In the genomic region with DNA sequence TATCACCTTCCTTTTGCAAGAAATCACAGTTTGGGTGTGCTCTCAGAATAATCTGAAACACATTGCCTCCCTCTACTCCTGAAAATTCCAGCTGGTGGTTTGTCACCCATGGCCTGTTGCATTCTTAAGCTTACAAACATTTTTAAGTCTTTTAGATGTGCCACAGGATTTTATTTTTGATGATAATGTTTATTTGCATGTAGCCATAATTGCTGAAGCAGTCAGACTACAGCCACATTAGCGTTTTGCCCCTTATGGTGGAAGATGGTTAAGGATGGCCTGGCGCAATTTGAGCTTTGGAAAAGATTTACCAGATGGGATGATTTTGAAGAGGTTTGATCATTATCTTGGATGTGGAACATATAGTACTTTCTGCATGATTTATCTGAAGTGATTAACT, we compare ENCODE assay signal across 25 cellular contexts.
DNase-seq lines count a peak whose midpoint lies in the region; ATAC-seq and TF ChIP-seq lines count a peak whose summit lies in the region.
"Had no signal": no experiment of that assay in that cellular context is flagged by ENCODE, and none has a peak within 500 bp of the region (broad histone marks: within the 10 kb centered on the region; RNA-seq: fewer than 3 reads in every experiment).

No MANE protein-coding gene starts in this region.

- H3K36me3 ChIP-seq in SK-N-MC (ENCODE audit: insufficient read depth, low read length), result peaks cover 3% of the 10 kb centered on the region; the same call in 1 of the 2 replicates
- H3K36me3 ChIP-seq: Peyer's patch had no signal

- H3K9ac ChIP-seq in SK-N-MC (ENCODE audit: insufficient read length), result peak overlapping the region; percentile 92
- H3K9ac ChIP-seq: parathyroid adenoma had no signal

- no peak for TF ChIP-seq CTCF in fibroblast of villous mesenchyme (IDR thresholded peaks at IDR 0.05; ENCODE audit: insufficient read depth, low read depth, low read length)

- no peak for ATAC-seq in GM19023 (IDR thresholded peaks at IDR 0.05; ENCODE audit: unreplicated experiment)
- ATAC-seq: naive thymus-derived CD4-positive, alpha-beta T cell; stimulated activated memory B cell treated with anti-CD40 and anti-IgM and Interleukin-4, amounts not matched to agents 10 μg/mL and 1 μg/mL and 100 μg/mL, for 72 hours had no signal

- H3K4me3 ChIP-seq in SK-N-MC, result peak overlapping the region; percentile 71
- H3K4me3 ChIP-seq in fibroblast of villous mesenchyme (ENCODE audit: low read depth, low read length), result no peak overlapping the region
- H3K4me3 ChIP-seq: Peyer's patch, testis had no signal

- DNase-seq in AG08395 (ENCODE audit: low spot score) (peak; percentile 44), H4 (ENCODE audit: low spot score) (peak; percentile 23), SK-N-MC (ENCODE audit: low read depth, low spot score) (peak; percentile 70), fibroblast of villous mesenchyme (ENCODE audit: low read depth) (peak; percentile 61), NCI-H526 (lab: John Stamatoyannopoulos, UW) (no peak), occipital lobe (lab: John Stamatoyannopoulos, UW) (no peak), iPS-NIHi7 (ENCODE audit: extremely low spot score) (no peak)
- DNase-seq: activated CD4-positive, CD25-positive, alpha-beta regulatory T cell treated with anti-CD3 and anti-CD28 coated beads, Interleukin-2, amount 50 U/mL, for 72 hours; activated naive CD4-positive, alpha-beta T cell; activated T-cell treated with anti-CD3 and anti-CD28 coated beads, Interleukin-2, amount 50 U/mL, for 24 hours; amniotic stem cell; CD4-positive, CD25-positive, alpha-beta regulatory T cell; DND-41; MM.1S; naive thymus-derived CD4-positive, alpha-beta T cell; NCI-H1436 treated with DMSO at 0.1 percent for 48 hours; NCI-H345; NK-92 treated with Interleukin-12 subunit alpha and Interleukin-12 subunit beta, amount 100 ng/mL, for 24 hours; Peyer's patch; stimulated activated CD4-positive, alpha-beta T cell treated with anti-CD3 and anti-CD28 coated beads, Interleukin-1b, Interleukin-23, amount 100 ng/mL, for 48 hours; T1000; testis had no signal

- peaks cover 4% of the 10 kb centered on the region; the same call in 1 of the 2 replicates for H3K9me3 ChIP-seq in SK-N-MC (ENCODE audit: low read depth, low read length)
- H3K9me3 ChIP-seq: Peyer's patch, testis had no signal

- H3K27ac ChIP-seq in SK-N-MC, result peak overlapping the region; percentile 100
- H3K27ac ChIP-seq: parathyroid adenoma, Peyer's patch, testis had no signal

Comparison
In these comparisons a context has a peak if more than half of its experiments do, and no peak if none do; other contexts are left out.
1. DNase-seq: peak in AG08395 (single experiment), H4 (single experiment), SK-N-MC (single experiment) and fibroblast of villous mesenchyme (single experiment); none in NCI-H526 (0 of 2), occipital lobe (single experiment) and iPS-NIHi7 (single experiment).